In genomic region chr17:30796016-30796415, GRCh38 we compare ENCODE assay signal across 1 cellular context.
TF ChIP-seq lines count a peak whose summit lies in the region.

No MANE protein-coding gene starts in this region.

TF ChIP-seq in GM23338, 12 proteins besides CTCF, POLR2A, EP300 and RAD21 (continued from another document):
- no peak for TF ChIP-seq REST (IDR thresholded peaks at IDR 0.05; ENCODE audit: unreplicated experiment)
TF ChIP-seq in GM23338: peak in this region for 0.
